Comparison of ENCODE assay signal across 7 cellular contexts in the genomic region with DNA sequence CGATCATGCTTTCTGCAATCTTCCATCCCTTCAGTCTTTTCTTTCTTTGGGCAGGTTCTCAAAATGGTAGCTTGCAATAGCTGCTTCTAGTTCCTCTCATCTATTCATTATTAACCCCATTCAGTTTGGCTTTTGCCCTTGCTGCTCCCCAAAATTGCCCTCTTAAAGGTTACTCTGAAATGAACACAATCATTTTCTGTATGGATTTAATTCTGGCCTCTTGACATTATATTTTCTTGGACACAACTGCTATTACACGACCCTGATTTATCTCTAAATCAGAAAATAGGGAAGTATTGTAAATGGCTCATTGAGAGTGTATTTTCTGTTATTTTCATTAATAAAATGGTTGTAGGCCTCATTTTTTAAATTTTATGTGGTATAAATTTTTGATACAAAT. TPM values are rescaled to one million over a fixed set of nuclear protein-coding genes. Genes with fewer than 3 reads are reported as not detected.
DNase-seq lines count a peak whose midpoint lies in the region; ATAC-seq and TF ChIP-seq lines count a peak whose summit lies in the region.

A gene (minus strand): TSS at position 101 of the 400 bp plus-strand sequence. CDS start 8,613 bp downstream, outside the sequence.

- TF ChIP-seq CTCF in HFF-Myc (IDR thresholded peaks at IDR 0.05; ENCODE audit: low read depth, low read length, missing control alignments) = no peak

- peaks cover 4 to 6% of the 10 kb centered on the region in 2 donors for H3K27me3 Mint-ChIP-seq in stimulated activated naive B cell treated with anti-CD40 and anti-IgM and Interleukin-4, amounts not matched to agents 10 μg/mL and 1 μg/mL and 100 μg/mL, for 72 hours

- DNase-seq in HFF-Myc (ENCODE audit: extremely low read depth, low read depth) = no peak
- DNase-seq in activated naive CD4-positive, alpha-beta T cell treated with anti-CD3 and anti-CD28 coated beads, Interleukin-2, amount 50 U/mL, for 72 hours (ENCODE audit: low spot score in 2 of 2) = no peak
- no peak for DNase-seq in stimulated activated naive B cell treated with anti-CD40 and anti-IgM and Interleukin-4, amounts not matched to agents 10 μg/mL and 1 μg/mL and 100 μg/mL, for 72 hours
- DNase-seq in DMS114 treated with DMSO at 0.1 percent for 48 hours (lab: John Stamatoyannopoulos, UW; ENCODE audit: unreplicated experiment) = no peak
- no peak for DNase-seq in stimulated activated CD4-positive, alpha-beta T cell treated with anti-CD3 and anti-CD28 coated beads, Interleukin-2, amount 100 ng/mL, for 48 hours
- no peak for DNase-seq in NCI-H146 treated with DMSO at 0.1 percent for 48 hours (lab: John Stamatoyannopoulos, UW; ENCODE audit: unreplicated experiment)

- peak within 1 kb of the TSS; percentile 23 to 85 for H3K27ac Mint-ChIP-seq in activated naive CD4-positive, alpha-beta T cell treated with anti-CD3 and anti-CD28 coated beads, Interleukin-2, amount 50 U/mL, for 72 hours
- peak within 1 kb of the TSS; percentile 97 for H3K27ac Mint-ChIP-seq in stimulated activated naive B cell treated with anti-CD40 and anti-IgM and Interleukin-4, amounts not matched to agents 10 μg/mL and 1 μg/mL and 100 μg/mL, for 72 hours

- H3K27ac ChIP-seq in iPS-20b (ENCODE audit: low read length) = no peak within 1 kb of the TSS

- peak within 1 kb of the TSS; percentile 98 to 99 for H3K4me3 Mint-ChIP-seq in stimulated activated naive B cell treated with anti-CD40 and anti-IgM and Interleukin-4, amounts not matched to agents 10 μg/mL and 1 μg/mL and 100 μg/mL, for 72 hours

- no peaks in the 10 kb centered on the region for H3K9me3 ChIP-seq in iPS-20b (ENCODE audit: insufficient read depth, low read depth, low read length)

- ATAC-seq in activated naive CD4-positive, alpha-beta T cell treated with anti-CD3 and anti-CD28 coated beads, Interleukin-2, amount 50 U/mL, for 72 hours = no peak
- no peak for ATAC-seq in stimulated activated naive B cell treated with anti-CD40 and anti-IgM and Interleukin-4, amounts not matched to agents 10 μg/mL and 1 μg/mL and 100 μg/mL, for 72 hours (replicated peaks)

- peaks cover 18 to 19% of the 10 kb centered on the region in 2 donors for H3K4me1 Mint-ChIP-seq in stimulated activated naive B cell treated with anti-CD40 and anti-IgM and Interleukin-4, amounts not matched to agents 10 μg/mL and 1 μg/mL and 100 μg/mL, for 72 hours

- H3K4me3 ChIP-seq in HFF-Myc (replicated peaks; ENCODE audit: low read depth, low read length) (peak within 1 kb of the TSS; percentile 53), iPS-20b (ENCODE audit: low read length) (peak within 1 kb of the TSS; percentile 82)

- no peaks in the 10 kb centered on the region for H3K36me3 Mint-ChIP-seq in activated naive CD4-positive, alpha-beta T cell treated with anti-CD3 and anti-CD28 coated beads, Interleukin-2, amount 50 U/mL, for 72 hours
- H3K36me3 Mint-ChIP-seq in stimulated activated naive B cell treated with anti-CD40 and anti-IgM and Interleukin-4, amounts not matched to agents 10 μg/mL and 1 μg/mL and 100 μg/mL, for 72 hours = no peaks in the 10 kb centered on the region

- H3K27me3 ChIP-seq in iPS-20b (ENCODE audit: insufficient read depth, low read length) = no peaks in the 10 kb centered on the region

- no peaks in the 10 kb centered on the region for H3K9me3 Mint-ChIP-seq in activated naive CD4-positive, alpha-beta T cell treated with anti-CD3 and anti-CD28 coated beads, Interleukin-2, amount 50 U/mL, for 72 hours
- no peaks in the 10 kb centered on the region for H3K9me3 Mint-ChIP-seq in stimulated activated naive B cell treated with anti-CD40 and anti-IgM and Interleukin-4, amounts not matched to agents 10 μg/mL and 1 μg/mL and 100 μg/mL, for 72 hours

- H3K9ac ChIP-seq in iPS-20b (ENCODE audit: low read depth, low read length) = peak within 1 kb of the TSS; percentile 73; the same call in 1 of the 2 replicates

- peaks cover 3% of the 10 kb centered on the region; the same call in 1 of the 2 replicates for H3K4me1 ChIP-seq in iPS-20b (ENCODE audit: insufficient read depth, low read length)

- no peaks in the 10 kb centered on the region for H3K36me3 ChIP-seq in iPS-20b (ENCODE audit: insufficient read depth, low read depth, low read length)

RNA-seq across cellular contexts. Expression of the gene that starts here (rescaled TPM):
- total RNA-seq in activated naive CD4-positive, alpha-beta T cell treated with anti-CD3 and anti-CD28 coated beads, Interleukin-2, amount 50 U/mL, for 72 hours = not detected
